In genomic region chr7:151572136-151572535, GRCh38 we compare ENCODE assay signal across 14 cellular contexts.
"Had no signal": no experiment of that assay in that cellular context is flagged by ENCODE, and none has a peak within 500 bp of the region (broad histone marks: within the 10 kb centered on the region; RNA-seq: fewer than 3 reads in every experiment).

No MANE protein-coding gene starts in this region.

- H3K27me3 Mint-ChIP-seq: activated CD4-positive, alpha-beta memory T cell treated with anti-CD3 and anti-CD28 coated beads, Interleukin-2, amount 10 ng/mL, durations not matched to agents 7 days and 5 days; memory B cell had no signal

- H3K27ac Mint-ChIP-seq: activated CD4-positive, alpha-beta memory T cell treated with anti-CD3 and anti-CD28 coated beads, Interleukin-2, amount 10 ng/mL, durations not matched to agents 7 days and 5 days; memory B cell; natural killer cell; stimulated activated effector memory CD8-positive, alpha-beta T cell treated with anti-CD3 and anti-CD28 coated beads, Interleukin-12 subunit alpha, Interleukin-12 subunit beta, amount 100 ng/mL, for 72 hours; T-helper 1 cell treated with Interleukin-12 subunit alpha and Interleukin-12 subunit beta and Interleukin-4 antibody, amounts not matched to agents 30 μg/mL and 1 μg/mL, for 36 hours; WTC11 had no signal

- H3K4me3 ChIP-seq: hepatocyte, left ventricle myocardium inferior, thoracic aorta had no signal

- H3K4me3 Mint-ChIP-seq: activated CD4-positive, alpha-beta memory T cell treated with anti-CD3 and anti-CD28 coated beads, Interleukin-2, amount 10 ng/mL, durations not matched to agents 7 days and 5 days; memory B cell; natural killer cell; stimulated activated effector memory CD8-positive, alpha-beta T cell treated with anti-CD3 and anti-CD28 coated beads, Interleukin-12 subunit alpha, Interleukin-12 subunit beta, amount 100 ng/mL, for 72 hours; T-helper 1 cell treated with Interleukin-12 subunit alpha and Interleukin-12 subunit beta and Interleukin-4 antibody, amounts not matched to agents 30 μg/mL and 1 μg/mL, for 36 hours; WTC11 had no signal

- H2AFZ ChIP-seq: hepatocyte had no signal

- H3K4me2 ChIP-seq: hepatocyte had no signal

- H3K9me3 Mint-ChIP-seq: activated CD4-positive, alpha-beta memory T cell treated with anti-CD3 and anti-CD28 coated beads, Interleukin-2, amount 10 ng/mL, durations not matched to agents 7 days and 5 days; memory B cell; natural killer cell; stimulated activated effector memory CD8-positive, alpha-beta T cell treated with anti-CD3 and anti-CD28 coated beads, Interleukin-12 subunit alpha, Interleukin-12 subunit beta, amount 100 ng/mL, for 72 hours; T-helper 1 cell treated with Interleukin-12 subunit alpha and Interleukin-12 subunit beta and Interleukin-4 antibody, amounts not matched to agents 30 μg/mL and 1 μg/mL, for 36 hours; WTC11 had no signal

- H3K4me1 Mint-ChIP-seq: activated CD4-positive, alpha-beta memory T cell treated with anti-CD3 and anti-CD28 coated beads, Interleukin-2, amount 10 ng/mL, durations not matched to agents 7 days and 5 days; memory B cell; natural killer cell; stimulated activated effector memory CD8-positive, alpha-beta T cell treated with anti-CD3 and anti-CD28 coated beads, Interleukin-12 subunit alpha, Interleukin-12 subunit beta, amount 100 ng/mL, for 72 hours had no signal

- DNase-seq: activated CD4-positive, alpha-beta memory T cell treated with anti-CD3 and anti-CD28 coated beads, Interleukin-2, amount 10 ng/mL, durations not matched to agents 7 days and 5 days; activated CD4-positive, alpha-beta T cell treated with anti-CD3 and anti-CD28 coated beads for 4 hours; activated CD8-positive, alpha-beta memory T cell treated with anti-CD3 and anti-CD28 coated beads, Interleukin-2, amount 50 U/mL, for 4 hours; effector CD4-positive, alpha-beta T cell; left ventricle myocardium inferior; natural killer cell; retina had no signal

- H3K27me3 ChIP-seq: hepatocyte, neutrophil had no signal

- H3K79me2 ChIP-seq: hepatocyte had no signal

- H3K9me3 ChIP-seq: left ventricle myocardium inferior, neutrophil, thoracic aorta had no signal

- H3K36me3 ChIP-seq: neutrophil had no signal

- H3K27ac ChIP-seq: hepatocyte, left ventricle myocardium inferior, neutrophil, thoracic aorta had no signal
